Comparison of ENCODE assay signal across 27 cellular contexts in genomic region chr1:93546162-93546863, GRCh38.
"Had no signal": no experiment of that assay in that cellular context is flagged by ENCODE, and none has a peak within 500 bp of the region (broad histone marks: within the 10 kb centered on the region; RNA-seq: fewer than 3 reads in every experiment).

No MANE protein-coding gene starts in this region.

- ATAC-seq: heart right ventricle; left cardiac atrium; left lung; naive thymus-derived CD4-positive, alpha-beta T cell; natural killer cell treated with Interleukin-12 subunit alpha and Interleukin-12 subunit beta and Interleukin-15 and Interleukin-18, amount 100 ng/mL, for 72 hours; pancreas; psoas muscle; right lobe of liver; stimulated activated naive B cell treated with anti-CD40 and anti-IgM and Interleukin-4, amounts not matched to agents 10 μg/mL and 1 μg/mL and 100 μg/mL, for 72 hours; stimulated activated naive CD8-positive, alpha-beta T cell treated with anti-CD3 and anti-CD28 coated beads, Interleukin-15, Interleukin-2, amounts not matched to agents 100 U/mL and 50 U/mL, for 24 hours; upper lobe of right lung had no signal

- H3K4me1 ChIP-seq: left lung, pancreas, psoas muscle, right atrium auricular region, right lobe of liver, stomach, testis, thyroid gland, transverse colon, upper lobe of right lung had no signal

- H3K9me3 ChIP-seq: heart right ventricle, left lung, pancreas, psoas muscle, right atrium auricular region, right lobe of liver, stomach, testis, thyroid gland, transverse colon, upper lobe of right lung had no signal

- H3K36me3 Mint-ChIP-seq: natural killer cell treated with Interleukin-12 subunit alpha and Interleukin-12 subunit beta and Interleukin-15 and Interleukin-18, amount 100 ng/mL, for 72 hours had no signal

- DNase-seq: heart right ventricle; kidney glomerular epithelial cell; left cardiac atrium; left lung; mesendoderm; naive thymus-derived CD4-positive, alpha-beta T cell; pancreas; posterior cingulate gyrus; psoas muscle; right lobe of liver; stimulated activated CD4-positive, alpha-beta T cell treated with anti-CD3 and anti-CD28 coated beads, Interleukin-12 subunit alpha, Interleukin-12 subunit beta, amount 100 ng/mL, for 4 hours; stimulated activated CD4-positive, alpha-beta T cell treated with anti-CD3 and anti-CD28 coated beads, Interleukin-15, amount 100 ng/mL, for 24 hours; stimulated activated CD4-positive, alpha-beta T cell treated with anti-CD3 and anti-CD28 coated beads, Interleukin-2, amount 100 ng/mL, for 24 hours; stimulated activated CD4-positive, alpha-beta T cell treated with anti-CD3 and anti-CD28 coated beads, Interleukin-4, amount 100 ng/mL, for 1 hour; stimulated activated naive B cell treated with anti-CD40 and anti-IgM and Interleukin-4, amounts not matched to agents 10 μg/mL and 1 μg/mL and 100 μg/mL, for 72 hours; stimulated activated naive CD8-positive, alpha-beta T cell treated with anti-CD3 and anti-CD28 coated beads, Interleukin-15, Interleukin-2, amounts not matched to agents 100 U/mL and 50 U/mL, for 24 hours; stomach; testis; thyroid gland; transverse colon; upper lobe of right lung had no signal

- H3K27me3 ChIP-seq: heart right ventricle, hepatocyte, left lung, pancreas, right atrium auricular region, right lobe of liver, stomach, testis, thyroid gland, transverse colon, upper lobe of right lung had no signal

- H3K9me3 Mint-ChIP-seq: mesothelial cell of epicardium; naive thymus-derived CD4-positive, alpha-beta T cell; natural killer cell treated with Interleukin-12 subunit alpha and Interleukin-12 subunit beta and Interleukin-15 and Interleukin-18, amount 100 ng/mL, for 72 hours; neural crest cell; stimulated activated naive B cell treated with anti-CD40 and anti-IgM and Interleukin-4, amounts not matched to agents 10 μg/mL and 1 μg/mL and 100 μg/mL, for 72 hours had no signal

- H3K4me3 Mint-ChIP-seq: mesothelial cell of epicardium; naive thymus-derived CD4-positive, alpha-beta T cell; natural killer cell treated with Interleukin-12 subunit alpha and Interleukin-12 subunit beta and Interleukin-15 and Interleukin-18, amount 100 ng/mL, for 72 hours; neural crest cell; stimulated activated naive B cell treated with anti-CD40 and anti-IgM and Interleukin-4, amounts not matched to agents 10 μg/mL and 1 μg/mL and 100 μg/mL, for 72 hours had no signal

- H3K4me1 Mint-ChIP-seq: naive thymus-derived CD4-positive, alpha-beta T cell; stimulated activated naive B cell treated with anti-CD40 and anti-IgM and Interleukin-4, amounts not matched to agents 10 μg/mL and 1 μg/mL and 100 μg/mL, for 72 hours had no signal

- H3K27me3 Mint-ChIP-seq: stimulated activated naive B cell treated with anti-CD40 and anti-IgM and Interleukin-4, amounts not matched to agents 10 μg/mL and 1 μg/mL and 100 μg/mL, for 72 hours had no signal

- H3K27ac Mint-ChIP-seq: mesothelial cell of epicardium; natural killer cell treated with Interleukin-12 subunit alpha and Interleukin-12 subunit beta and Interleukin-15 and Interleukin-18, amount 100 ng/mL, for 72 hours; stimulated activated naive B cell treated with anti-CD40 and anti-IgM and Interleukin-4, amounts not matched to agents 10 μg/mL and 1 μg/mL and 100 μg/mL, for 72 hours had no signal

- H3K4me3 ChIP-seq: heart right ventricle, hepatocyte, left lung, lung, pancreas, psoas muscle, right atrium auricular region, right lobe of liver, stomach, testis, thyroid gland, transverse colon, upper lobe of right lung had no signal

- H3K27ac ChIP-seq: heart right ventricle, hepatocyte, left lung, pancreas, psoas muscle, right atrium auricular region, right lobe of liver, testis, thyroid gland, transverse colon, upper lobe of right lung had no signal
